Comparison of ENCODE assay signal across 19 cellular contexts in genomic region chr7:78953726-78954363, GRCh38.
DNase-seq lines count a peak whose midpoint lies in the region; ATAC-seq, FAIRE-seq and TF ChIP-seq lines count a peak whose summit lies in the region.
"Had no signal": no experiment of that assay in that cellular context is flagged by ENCODE, and none has a peak within 500 bp of the region (broad histone marks: within the 10 kb centered on the region; RNA-seq: fewer than 3 reads in every experiment).

No MANE protein-coding gene starts in this region.

- DNase-seq in EL, result peak; percentile 53
- peak; percentile 9 for DNase-seq in LHCN-M2 (ENCODE audit: low read depth)
- DNase-seq in endothelial cell of umbilical vein (ENCODE audit: low read depth, low spot score), result no peak
- DNase-seq in omental fat pad (ENCODE audit: low spot score), result no peak
- DNase-seq in colonic mucosa, result no peak
- no peak for DNase-seq in naive thymus-derived CD8-positive, alpha-beta T cell
- no peak for DNase-seq in NCI-H748 (lab: John Stamatoyannopoulos, UW; ENCODE audit: unreplicated experiment)
- DNase-seq: Caco-2, DMS153, GOT3, NCI-H1436, NCI-H2029, NCI-H2171, NCI-H446, NCI-H748 treated with DMSO at 0.1 percent for 48 hours, OCI-M1, RPMI8226, SIG-M5 had no signal

- no peaks in the 10 kb centered on the region for H3K36me3 Mint-ChIP-seq in naive thymus-derived CD8-positive, alpha-beta T cell

- peak; percentile 42 for FAIRE-seq in endothelial cell of umbilical vein (lab: Jason Lieb, UNC)
- FAIRE-seq: HTR-8/SVneo had no signal

- no peak overlapping the region for H3K4me3 Mint-ChIP-seq in naive thymus-derived CD8-positive, alpha-beta T cell

- H3K79me2 ChIP-seq in endothelial cell of umbilical vein (ENCODE audit: control insufficient read depth, insufficient read depth, low read length), result no peaks in the 10 kb centered on the region

- H3K27me3 ChIP-seq in endothelial cell of umbilical vein (ENCODE audit: control insufficient read depth in 2 of 2, insufficient read depth in 2 of 2, low read length in 2 of 2), result no peaks in the 10 kb centered on the region
- H3K27me3 ChIP-seq in colonic mucosa, result no peaks in the 10 kb centered on the region

- H3K36me3 ChIP-seq in endothelial cell of umbilical vein (ENCODE audit: control insufficient read depth in 2 of 2, extremely low read depth in 1 of 2, insufficient read depth in 2 of 2, low read length in 2 of 2) (no peaks in the 10 kb centered on the region), colonic mucosa (no peaks in the 10 kb centered on the region)

- H3K27ac Mint-ChIP-seq in naive thymus-derived CD8-positive, alpha-beta T cell, result no peak overlapping the region

- no peak for TF ChIP-seq POLR2A in endothelial cell of umbilical vein (IDR thresholded peaks at IDR 0.05; ENCODE audit: low read depth, low read length)

- H3K9ac ChIP-seq in endothelial cell of umbilical vein (replicated peaks; ENCODE audit: extremely low read depth, insufficient read depth, low read length) (no peak overlapping the region), colonic mucosa (ENCODE audit: low read depth in 2 of 2, low read length in 2 of 2) (no peak overlapping the region)

- no peaks in the 10 kb centered on the region for H3K4me1 Mint-ChIP-seq in naive thymus-derived CD8-positive, alpha-beta T cell

- no peaks in the 10 kb centered on the region for H3K9me3 ChIP-seq in endothelial cell of umbilical vein (replicated peaks; ENCODE audit: control insufficient read depth, insufficient read depth, low read length)
- H3K9me3 ChIP-seq in colonic mucosa, result no peaks in the 10 kb centered on the region
- H3K9me3 ChIP-seq: Caco-2 had no signal

- no TSS peak for BruUV-seq in endothelial cell of umbilical vein (replicated peaks; lab: Mats Ljungman, UMichigan)

- no peak overlapping the region for H2AFZ ChIP-seq in endothelial cell of umbilical vein (ENCODE audit: low read depth, low read length)

- H3K27ac ChIP-seq in endothelial cell of umbilical vein (ENCODE audit: insufficient read depth, low read depth, low read length) (no peak overlapping the region), colonic mucosa (no peak overlapping the region)

- CTCF ChIA-PET in endothelial cell of umbilical vein (lab: Charles Lee), result no interaction called here

- no peaks in the 10 kb centered on the region for H3K27me3 Mint-ChIP-seq in naive thymus-derived CD8-positive, alpha-beta T cell

- H3K9me1 ChIP-seq in endothelial cell of umbilical vein (replicated peaks; ENCODE audit: control insufficient read depth, extremely low read depth, insufficient read depth, low read length), result no peaks in the 10 kb centered on the region

- peak; percentile 62 for ATAC-seq in omental fat pad (ENCODE audit: low FRiP score)
- no peak for ATAC-seq in naive thymus-derived CD8-positive, alpha-beta T cell

- TF ChIP-seq CTCF in endothelial cell of umbilical vein (IDR thresholded peaks at IDR 0.05; ENCODE audit: extremely low read depth in 1 of 2, insufficient read depth in 1 of 2, low read depth in 1 of 2, low read length in 2 of 2), result no peak
- TF ChIP-seq CTCF in omental fat pad (IDR thresholded peaks at IDR 0.05), result no peak
- no peak for TF ChIP-seq CTCF in colonic mucosa (IDR thresholded peaks at IDR 0.05)

- no peak overlapping the region for H3K4me2 ChIP-seq in endothelial cell of umbilical vein (ENCODE audit: insufficient read depth, low read length)

- H3K4me3 ChIP-seq in endothelial cell of umbilical vein (replicated peaks in 1 of 3; ENCODE audit: insufficient read depth in 1 of 3, low read depth in 1 of 3, low read length in 3 of 3), result no peak overlapping the region
- no peak overlapping the region for H3K4me3 ChIP-seq in colonic mucosa

- H4K20me1 ChIP-seq in endothelial cell of umbilical vein (replicated peaks; ENCODE audit: control insufficient read depth, extremely low read depth, insufficient read depth, low read length), result no peaks in the 10 kb centered on the region

- POLR2A ChIA-PET in endothelial cell of umbilical vein (lab: Charles Lee), result no interaction called here
- POLR2A ChIA-PET in naive thymus-derived CD8-positive, alpha-beta T cell (lab: Charles Lee), result no interaction called here

- dilution Hi-C loops in endothelial cell of umbilical vein (cut with MboI; ENCODE audit: extremely low pct_ligation_motif_present, low sequenced_read_pairs), result no loop called here

- intact Hi-C loops in endothelial cell of umbilical vein (cut with micrococcal nuclease) (no loop called here), colonic mucosa (cut with DNase I) (no loop called here)

- peaks cover 0 to 11% (median 0%) of the 10 kb centered on the region in 9 donors for H3K9me3 Mint-ChIP-seq in naive thymus-derived CD8-positive, alpha-beta T cell

- H3K4me1 ChIP-seq in endothelial cell of umbilical vein (ENCODE audit: control insufficient read depth, extremely low read depth, insufficient read depth, low read length) (no peaks in the 10 kb centered on the region), colonic mucosa (no peaks in the 10 kb centered on the region)
- H3K4me1 ChIP-seq: Caco-2 had no signal

TF ChIP-seq in endothelial cell of umbilical vein, 7 proteins besides CTCF, POLR2A, EP300 and RAD21:
- no peak for TF ChIP-seq MAX (IDR thresholded peaks at IDR 0.05; ENCODE audit: insufficient read depth, insufficient read length)
- TF ChIP-seq JUN (IDR thresholded peaks at IDR 0.05; ENCODE audit: borderline replicate concordance, insufficient read depth, insufficient read length, low read depth), result peak; percentile 12

Comparison
In these comparisons a context has a peak if more than half of its experiments do, and no peak if none do; other contexts are left out.
1. DNase-seq: peak in EL (single experiment) and LHCN-M2 (single experiment); none in endothelial cell of umbilical vein (single experiment), omental fat pad (single experiment), colonic mucosa (single experiment), naive thymus-derived CD8-positive, alpha-beta T cell (0 of 10) and NCI-H748 (single experiment).